ENCODE assay signal across 21 cellular contexts in the genomic region with DNA sequence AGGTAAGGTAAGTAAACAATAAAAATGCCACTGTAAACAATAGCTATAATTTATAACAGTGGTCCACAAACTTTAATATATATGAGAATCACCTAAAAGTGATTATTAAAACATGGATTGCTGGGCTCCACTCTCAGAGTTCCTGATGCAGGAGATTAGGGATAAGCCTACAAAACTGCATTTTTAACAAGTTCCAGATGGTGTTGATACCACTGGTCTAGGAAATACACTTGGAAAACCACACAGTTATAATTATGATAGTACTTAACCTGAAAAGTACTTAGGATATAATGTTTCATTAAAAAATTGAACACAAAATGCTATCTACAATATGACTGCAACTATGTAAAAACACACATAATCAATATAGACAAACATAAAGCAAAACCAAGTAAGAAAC. TPM values are rescaled to one million over a fixed set of nuclear protein-coding genes. Genes with fewer than 3 reads are reported as not detected.
DNase-seq lines count a peak whose midpoint lies in the region; ATAC-seq and TF ChIP-seq lines count a peak whose summit lies in the region.
"Had no signal": no experiment of that assay in that cellular context is flagged by ENCODE, and none has a peak within 500 bp of the region (broad histone marks: within the 10 kb centered on the region; RNA-seq: fewer than 3 reads in every experiment).

No MANE protein-coding gene starts in this region.

- H3K4me3 ChIP-seq in adipocyte (ENCODE audit: low read length) = no peak overlapping the region
- no peak overlapping the region for H3K4me3 ChIP-seq in coronary artery
- H3K4me3 ChIP-seq: A549 had no signal

- peaks cover 5% of the 10 kb centered on the region for H3K9me3 ChIP-seq in adipocyte (ENCODE audit: control insufficient read depth, low read length)
- H3K9me3 ChIP-seq: A549 had no signal

- DNase-seq in NCI-H82 (lab: John Stamatoyannopoulos, UW) (peak; percentile 58), NCI-H82 treated with DMSO at 0.1 percent for 48 hours (lab: John Stamatoyannopoulos, UW; ENCODE audit: unreplicated experiment) (no peak), HFFc6 (peak; percentile 8), adipocyte (ENCODE audit: low read depth) (peak; percentile 33), amygdala (lab: John Stamatoyannopoulos, UW) (no peak), coronary artery (ENCODE audit: low spot score) (no peak)
- DNase-seq: AML-193, Caco-2, DMS79, H9, Kasumi-1, MM.1S, NCI-H1092 treated with DMSO at 0.1 percent for 48 hours, NCI-H1694, SW 1271 had no signal

- peaks cover 2% of the 10 kb centered on the region for H3K4me1 ChIP-seq in adipocyte (ENCODE audit: control insufficient read depth, insufficient read depth, low read length)
- H3K4me1 ChIP-seq: A549, Caco-2 had no signal

- no peaks in the 10 kb centered on the region for H3K27me3 Mint-ChIP-seq in HFFc6 (ENCODE audit: insufficient read depth)
- H3K27me3 Mint-ChIP-seq in stimulated activated memory B cell treated with anti-CD40 and anti-IgM and Interleukin-4, amounts not matched to agents 10 μg/mL and 1 μg/mL and 100 μg/mL, for 72 hours = no peaks in the 10 kb centered on the region
- H3K27me3 Mint-ChIP-seq: IgD-negative memory B cell had no signal

- peaks cover 39% of the 10 kb centered on the region for H3K36me3 Mint-ChIP-seq in HFFc6 (ENCODE audit: low read depth)
- peaks cover 62% of the 10 kb centered on the region for H3K36me3 Mint-ChIP-seq in stimulated activated memory B cell treated with anti-CD40 and anti-IgM and Interleukin-4, amounts not matched to agents 10 μg/mL and 1 μg/mL and 100 μg/mL, for 72 hours

- H3K27ac ChIP-seq in coronary artery = no peak overlapping the region
- H3K27ac ChIP-seq: A549, HL-60, RWPE1 had no signal

- H3K27ac Mint-ChIP-seq in HFFc6 = no peak overlapping the region
- H3K27ac Mint-ChIP-seq in stimulated activated memory B cell treated with anti-CD40 and anti-IgM and Interleukin-4, amounts not matched to agents 10 μg/mL and 1 μg/mL and 100 μg/mL, for 72 hours = peak overlapping the region; percentile 15
- H3K27ac Mint-ChIP-seq: H9 had no signal

- H3K4me1 Mint-ChIP-seq in HFFc6 (ENCODE audit: low read depth) = peaks cover 42% of the 10 kb centered on the region
- peaks cover 64% of the 10 kb centered on the region for H3K4me1 Mint-ChIP-seq in stimulated activated memory B cell treated with anti-CD40 and anti-IgM and Interleukin-4, amounts not matched to agents 10 μg/mL and 1 μg/mL and 100 μg/mL, for 72 hours

- ATAC-seq in stimulated activated memory B cell treated with anti-CD40 and anti-IgM and Interleukin-4, amounts not matched to agents 10 μg/mL and 1 μg/mL and 100 μg/mL, for 72 hours = no peak
- ATAC-seq in GM21360 (IDR thresholded peaks at IDR 0.05; ENCODE audit: unreplicated experiment) = no peak
- ATAC-seq: A549 had no signal

- no peak overlapping the region for H3K9ac ChIP-seq in adipocyte (ENCODE audit: low read length)

- no peak overlapping the region for H3K4me3 Mint-ChIP-seq in HFFc6
- H3K4me3 Mint-ChIP-seq in stimulated activated memory B cell treated with anti-CD40 and anti-IgM and Interleukin-4, amounts not matched to agents 10 μg/mL and 1 μg/mL and 100 μg/mL, for 72 hours = no peak overlapping the region
- H3K4me3 Mint-ChIP-seq: H9 had no signal

- H3K27me3 ChIP-seq in adipocyte (replicated peaks; ENCODE audit: control insufficient read depth, insufficient read depth, low read length) = no peaks in the 10 kb centered on the region

- TF ChIP-seq CTCF in HFFc6 (IDR thresholded peaks at IDR 0.05) = no peak
- TF ChIP-seq CTCF in coronary artery (IDR thresholded peaks at IDR 0.05) = no peak

- peaks cover 2% of the 10 kb centered on the region for H3K36me3 ChIP-seq in adipocyte (ENCODE audit: control insufficient read depth, insufficient read depth, low read length, severe bottlenecking)

- peaks cover 18% of the 10 kb centered on the region for H3K9me3 Mint-ChIP-seq in HFFc6
- peaks cover 10% of the 10 kb centered on the region for H3K9me3 Mint-ChIP-seq in stimulated activated memory B cell treated with anti-CD40 and anti-IgM and Interleukin-4, amounts not matched to agents 10 μg/mL and 1 μg/mL and 100 μg/mL, for 72 hours

RNA-seq across cellular contexts. Expression of gene FCHSD2, which starts 20.4 kb away (rescaled TPM):
- total RNA-seq in HFFc6 (2021; fragmentation: NEBNext Ultra II Directional; extraction: Animal tissue kit (Norgen Biotek cat#: 25700)) = 10 to 100 TPM; 58.9 to 68.2 (median 65.0) TPM

Comparison
In these comparisons a context has a peak if more than half of its experiments do, and no peak if none do; other contexts are left out.
1. DNase-seq: peak in NCI-H82 (single experiment), HFFc6 (single experiment) and adipocyte (single experiment); none in NCI-H82 treated with DMSO at 0.1 percent for 48 hours (single experiment), amygdala (0 of 56) and coronary artery (single experiment).